8 cellular contexts compared by ENCODE assay signal in the genomic region with DNA sequence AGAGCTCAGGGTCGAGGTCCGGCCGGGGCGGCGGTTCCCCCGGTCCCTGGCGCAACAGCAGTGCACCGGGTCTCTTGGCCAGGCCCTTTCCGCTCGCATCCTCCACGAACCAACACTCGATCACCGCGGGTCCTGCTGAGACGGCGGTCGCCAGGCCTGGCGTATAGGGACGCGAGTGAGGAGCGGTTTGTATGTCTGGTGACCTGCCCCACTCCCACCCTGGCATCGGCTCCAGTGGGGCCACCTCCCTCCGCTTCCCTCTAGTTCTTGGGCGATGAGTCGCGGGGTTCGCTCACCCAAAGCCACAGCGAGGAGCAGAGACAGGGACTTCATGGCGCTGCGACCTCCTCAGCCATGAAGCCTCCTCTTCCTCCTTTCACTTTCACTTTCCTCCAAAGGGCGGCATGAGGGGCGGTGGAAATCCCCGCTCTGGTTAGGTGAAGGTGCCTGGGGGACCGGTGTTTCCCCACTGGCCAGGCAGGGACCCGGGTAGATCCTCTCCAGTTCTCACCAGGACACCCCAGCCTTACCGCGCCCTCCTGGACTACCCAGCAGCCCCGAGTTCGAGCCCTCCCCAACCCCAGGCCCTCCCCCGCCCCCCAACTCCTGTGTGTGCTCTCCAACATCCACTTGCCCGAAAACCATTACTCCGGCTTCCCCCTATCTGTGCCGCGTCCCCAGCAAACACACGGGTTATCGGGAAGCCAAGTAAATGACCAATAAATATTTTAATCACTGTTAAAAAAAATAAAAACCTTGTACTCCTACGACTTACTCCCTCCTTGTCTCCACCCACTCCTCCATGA. TPM values are rescaled to one million over a fixed set of nuclear protein-coding genes. Genes with fewer than 3 reads are reported as not detected.
DNase-seq lines count a peak whose midpoint lies in the region; ATAC-seq, FAIRE-seq and TF ChIP-seq lines count a peak whose summit lies in the region.

A gene (minus strand): TSS at position 370 of the 806 bp plus-strand sequence. CDS start 37 bp downstream, at position 333.

- intact Hi-C loops in activated CD4-positive, alpha-beta memory T cell treated with anti-CD3 and anti-CD28 coated beads for 36 hours (cut with micrococcal nuclease), result loop anchor here (1.0 to 10.0 kb wide), 8 partner anchors 9 to 261 kb away; a partner anchor contains a TSS
- intact Hi-C loops in lower leg skin (cut with DNase I; ENCODE audit: low total_unique reads), result no loop called here

- no peak for FAIRE-seq in HTR-8/SVneo (lab: Jason Lieb, UNC)

- TF ChIP-seq POLR2A in lower leg skin (IDR thresholded peaks at IDR 0.05), result no peak

- DNase-seq in GM10248 (ENCODE audit: extremely low spot score), result peak; percentile 90
- DNase-seq in NCI-H526 (lab: John Stamatoyannopoulos, UW), result peak; percentile 63 to 70
- peak; percentile 91 for DNase-seq in activated CD4-positive, alpha-beta memory T cell treated with anti-CD3 and anti-CD28 coated beads for 36 hours
- DNase-seq in ecto neural progenitor cell (ENCODE audit: low spot score), result peak; percentile 63
- peak in 1 of 2 donors; percentile 94 for DNase-seq in lower leg skin (ENCODE audit: low spot score in 2 of 2)
- peak; percentile 88 for DNase-seq in stimulated activated CD4-positive, alpha-beta T cell treated with anti-CD3 and anti-CD28 coated beads, Interleukin-4, amount 100 ng/mL, for 24 hours
- DNase-seq in HTR-8/SVneo (ENCODE audit: insufficient read length, low spot score), result no peak

- no peaks in the 10 kb centered on the region for H3K9me3 Mint-ChIP-seq in activated CD4-positive, alpha-beta memory T cell treated with anti-CD3 and anti-CD28 coated beads for 36 hours

- no peaks in the 10 kb centered on the region for H3K27me3 Mint-ChIP-seq in activated CD4-positive, alpha-beta memory T cell treated with anti-CD3 and anti-CD28 coated beads for 36 hours

- peaks cover 41% of the 10 kb centered on the region for H3K36me3 Mint-ChIP-seq in activated CD4-positive, alpha-beta memory T cell treated with anti-CD3 and anti-CD28 coated beads for 36 hours

- peak within 1 kb of the TSS; percentile 98 for H3K27ac Mint-ChIP-seq in activated CD4-positive, alpha-beta memory T cell treated with anti-CD3 and anti-CD28 coated beads for 36 hours

- H3K4me1 Mint-ChIP-seq in activated CD4-positive, alpha-beta memory T cell treated with anti-CD3 and anti-CD28 coated beads for 36 hours (ENCODE audit: low read depth), result peaks cover 57% of the 10 kb centered on the region

- WGBS in lower leg skin, 2 donors, result 0 to 1% methylated on average over 20 to 46 of the region's 47 CpGs

- H3K4me3 Mint-ChIP-seq in activated CD4-positive, alpha-beta memory T cell treated with anti-CD3 and anti-CD28 coated beads for 36 hours, result peak within 1 kb of the TSS; percentile 96

- no peak for TF ChIP-seq CTCF in GM10248 (IDR thresholded peaks at IDR 0.05; ENCODE audit: control extremely low read depth, extremely low read depth, low read depth, missing control alignments)
- no peak for TF ChIP-seq CTCF in lower leg skin (IDR thresholded peaks at IDR 0.05)

- POLR2A ChIA-PET in GM10248 (lab: Yijun Ruan, JAX), result interaction anchor here (0.8 kb wide), 1 partner anchor 42 kb away, joined by 3 read pairs; a partner anchor contains a TSS
- POLR2A ChIA-PET in activated CD4-positive, alpha-beta memory T cell treated with anti-CD3 and anti-CD28 coated beads for 36 hours (lab: Charles Lee), result interaction anchor here (1.1 to 2.7 kb wide), 5 partner anchors 15 to 342 kb away, joined by 6 to 12 read pairs (median 8); a partner anchor contains a TSS

- peak; percentile 39 for ATAC-seq in HG02623 (IDR thresholded peaks at IDR 0.05; ENCODE audit: unreplicated experiment)

- CTCF ChIA-PET in GM10248 (lab: Yijun Ruan, JAX), result interaction anchor here (2.0 to 2.7 kb wide), 2 partner anchors 13 to 15 kb away, joined by 15 to 18 read pairs; a partner anchor contains a TSS
- CTCF ChIA-PET in activated CD4-positive, alpha-beta memory T cell treated with anti-CD3 and anti-CD28 coated beads for 36 hours (lab: Charles Lee), result interaction anchor here (0.6 to 4.2 kb wide), 5 partner anchors 14 to 112 kb away, joined by 3 to 36 read pairs (median 4); a partner anchor contains a TSS

- H3K4me3 ChIP-seq in lower leg skin (ENCODE audit: low read depth, poor library complexity, severe bottlenecking), result peak within 1 kb of the TSS; percentile 79

RNA-seq across cellular contexts. Expression of the gene that starts here (rescaled TPM):
- total RNA-seq in activated CD4-positive, alpha-beta memory T cell treated with anti-CD3 and anti-CD28 coated beads for 36 hours, result 100 to 1,000 TPM; 202 to 213 TPM
- total RNA-seq in lower leg skin, result 100 to 1,000 TPM in 1 of 4 donors, 10 to 100 TPM in 3; 80.3 to 122 (median 92.0) TPM
